Comparison of ENCODE assay signal across 17 cellular contexts in genomic region chr14:103101964-103102688, GRCh38. TPM values are rescaled to one million over a fixed set of nuclear protein-coding genes. Genes with fewer than 3 reads are reported as not detected.
"Had no signal": no experiment of that assay in that cellular context is flagged by ENCODE, and none has a peak within 500 bp of the region (broad histone marks: within the 10 kb centered on the region; RNA-seq: fewer than 3 reads in every experiment).

No MANE protein-coding gene starts in this region.

- H3K36me3 ChIP-seq: heart left ventricle, neutrophil had no signal

- ATAC-seq: activated CD4-positive, alpha-beta T cell treated with anti-CD3 and anti-CD28 coated beads for 36 hours; activated T-cell treated with anti-CD3 and anti-CD28 coated beads, Interleukin-2, amount 50 U/mL, for 72 hours; naive thymus-derived CD4-positive, alpha-beta T cell; stimulated activated naive CD8-positive, alpha-beta T cell treated with anti-CD3 and anti-CD28 coated beads, Interleukin-15, amount 100 ng/mL, for 72 hours had no signal

- H3K9me3 ChIP-seq: heart left ventricle, neutrophil had no signal

- H3K4me3 ChIP-seq: lung had no signal

- H3K9me3 Mint-ChIP-seq: activated CD4-positive, alpha-beta memory T cell treated with anti-CD3 and anti-CD28 coated beads, Interleukin-2, amount 10 ng/mL, durations not matched to agents 7 days and 5 days; activated naive CD8-positive, alpha-beta T cell treated with anti-CD3 and anti-CD28 coated beads for 36 hours; activated T-cell treated with anti-CD3 and anti-CD28 coated beads, Interleukin-2, amount 50 U/mL, for 72 hours; naive thymus-derived CD4-positive, alpha-beta T cell; stimulated activated naive CD8-positive, alpha-beta T cell treated with anti-CD3 and anti-CD28 coated beads, Interleukin-15, amount 100 ng/mL, for 72 hours had no signal

- H3K4me3 Mint-ChIP-seq: activated CD4-positive, alpha-beta memory T cell treated with anti-CD3 and anti-CD28 coated beads, Interleukin-2, amount 10 ng/mL, durations not matched to agents 7 days and 5 days; activated CD4-positive, alpha-beta T cell treated with anti-CD3 and anti-CD28 coated beads for 36 hours; activated naive CD8-positive, alpha-beta T cell treated with anti-CD3 and anti-CD28 coated beads for 36 hours; activated T-cell treated with anti-CD3 and anti-CD28 coated beads, Interleukin-2, amount 50 U/mL, for 72 hours; stimulated activated naive CD8-positive, alpha-beta T cell treated with anti-CD3 and anti-CD28 coated beads, Interleukin-15, amount 100 ng/mL, for 72 hours had no signal

- H3K27ac Mint-ChIP-seq: activated CD4-positive, alpha-beta memory T cell treated with anti-CD3 and anti-CD28 coated beads, Interleukin-2, amount 10 ng/mL, durations not matched to agents 7 days and 5 days; activated CD4-positive, alpha-beta T cell treated with anti-CD3 and anti-CD28 coated beads for 36 hours; activated naive CD8-positive, alpha-beta T cell treated with anti-CD3 and anti-CD28 coated beads for 36 hours; activated T-cell treated with anti-CD3 and anti-CD28 coated beads, Interleukin-2, amount 50 U/mL, for 72 hours; naive thymus-derived CD4-positive, alpha-beta T cell; stimulated activated naive CD8-positive, alpha-beta T cell treated with anti-CD3 and anti-CD28 coated beads, Interleukin-15, amount 100 ng/mL, for 72 hours had no signal

- H3K36me3 Mint-ChIP-seq: activated naive CD8-positive, alpha-beta T cell treated with anti-CD3 and anti-CD28 coated beads for 36 hours; naive thymus-derived CD4-positive, alpha-beta T cell had no signal

- DNase-seq: activated CD4-positive, alpha-beta memory T cell treated with anti-CD3 and anti-CD28 coated beads, Interleukin-2, amount 10 ng/mL, durations not matched to agents 7 days and 5 days; activated CD4-positive, alpha-beta T cell treated with anti-CD3 and anti-CD28 coated beads for 36 hours; activated CD8-positive, alpha-beta memory T cell treated with anti-CD3 and anti-CD28 coated beads, Interleukin-2, amount 50 U/mL, for 4 hours; activated gamma-delta T cell treated with Interleukin-2 at 50 U/mL for 16 hours; activated naive CD8-positive, alpha-beta T cell treated with anti-CD3 and anti-CD28 coated beads for 36 hours; activated T-cell treated with anti-CD3 and anti-CD28 coated beads, Interleukin-2, amount 50 U/mL, for 72 hours; foreskin melanocyte; naive thymus-derived CD4-positive, alpha-beta T cell; stimulated activated CD4-positive, alpha-beta T cell treated with anti-CD3 and anti-CD28 coated beads, Interleukin-4, amount 100 ng/mL, for 1 hour; stimulated activated naive CD8-positive, alpha-beta T cell treated with anti-CD3 and anti-CD28 coated beads, Interleukin-15, amount 100 ng/mL, for 72 hours had no signal

- H3K27ac ChIP-seq: heart left ventricle, neutrophil, VCaP had no signal

RNA-seq across cellular contexts. Expression of gene EXOC3L4, which starts 7.6 kb away (rescaled TPM):
- total RNA-seq: activated CD4-positive, alpha-beta memory T cell treated with anti-CD3 and anti-CD28 coated beads, Interleukin-2, amount 10 ng/mL, durations not matched to agents 7 days and 5 days; activated CD4-positive, alpha-beta T cell treated with anti-CD3 and anti-CD28 coated beads for 36 hours; activated naive CD8-positive, alpha-beta T cell treated with anti-CD3 and anti-CD28 coated beads for 36 hours; activated T-cell treated with anti-CD3 and anti-CD28 coated beads, Interleukin-2, amount 50 U/mL, for 72 hours; mononuclear cell; naive thymus-derived CD4-positive, alpha-beta T cell had no signal
- polyA plus RNA-seq: keratinocyte; naive thymus-derived CD4-positive, alpha-beta T cell had no signal

RNA-seq across cellular contexts. Expression of gene LBHD2, which starts 18.1 kb away (rescaled TPM):
- total RNA-seq: activated CD4-positive, alpha-beta memory T cell treated with anti-CD3 and anti-CD28 coated beads, Interleukin-2, amount 10 ng/mL, durations not matched to agents 7 days and 5 days; activated CD4-positive, alpha-beta T cell treated with anti-CD3 and anti-CD28 coated beads for 36 hours; activated naive CD8-positive, alpha-beta T cell treated with anti-CD3 and anti-CD28 coated beads for 36 hours; activated T-cell treated with anti-CD3 and anti-CD28 coated beads, Interleukin-2, amount 50 U/mL, for 72 hours; heart left ventricle; lung; mononuclear cell; naive thymus-derived CD4-positive, alpha-beta T cell; urinary bladder had no signal
- polyA plus RNA-seq: keratinocyte; naive thymus-derived CD4-positive, alpha-beta T cell; urinary bladder had no signal

RNA-seq across cellular contexts. Expression of gene TNFAIP2, which starts 21.1 kb away (rescaled TPM):
- polyA plus RNA-seq: naive thymus-derived CD4-positive, alpha-beta T cell had no signal
